In genomic region chr7:67184912-67185741, GRCh38 we compare ENCODE assay signal across 8 cellular contexts.
A peak's percentile ranks its signal among the peaks of the same experiment; 100 is the strongest.
DNase-seq lines count a peak whose midpoint lies in the region; ATAC-seq, FAIRE-seq and TF ChIP-seq lines count a peak whose summit lies in the region.
"Not testable (repeated sequence)": the region's sequence is repeated elsewhere in the genome, so short reads cannot be mapped to it uniquely, and the experiment has no call there.

No MANE protein-coding gene starts in this region.

- not testable (repeated sequence) for H3K4me3 ChIP-seq in bronchial epithelial cell (ENCODE audit: low read depth, low read length)

- ATAC-seq in GM18517 (IDR thresholded peaks at IDR 0.05; ENCODE audit: unreplicated experiment) (peak; percentile 25), GM21381 (IDR thresholded peaks at IDR 0.05; ENCODE audit: unreplicated experiment) (peak; percentile 36), HG02678 (IDR thresholded peaks at IDR 0.05; ENCODE audit: unreplicated experiment) (peak; percentile 32), HG03280 (IDR thresholded peaks at IDR 0.05; ENCODE audit: unreplicated experiment) (peak; percentile 10), WTC11 (peak; percentile 53; the same call in 1 of the 2 replicates)
- not testable (repeated sequence) for ATAC-seq in naive B cell (ENCODE audit: low read depth in 2 of 2)

- peaks cover 19% of the 10 kb centered on the region for H3K4me1 Mint-ChIP-seq in WTC11
- not testable (repeated sequence) for H3K4me1 Mint-ChIP-seq in naive B cell
- peaks cover 15% of the 10 kb centered on the region for H3K4me1 Mint-ChIP-seq in stimulated activated naive CD8-positive, alpha-beta T cell treated with anti-CD3 and anti-CD28 coated beads, Interleukin-15, Interleukin-2, amounts not matched to agents 100 ng/mL and 50 ng/mL, for 24 hours (ENCODE audit: low read depth)

- DNase-seq in WTC11 (ENCODE audit: low spot score); bronchial epithelial cell (ENCODE audit: low read depth); naive B cell: not testable (repeated sequence)

- H3K27ac Mint-ChIP-seq in WTC11: peak overlapping the region; percentile 53
- peak overlapping the region; percentile 25 to 78 (median 66) for H3K27ac Mint-ChIP-seq in naive B cell
- peak overlapping the region; percentile 6 for H3K27ac Mint-ChIP-seq in stimulated activated naive CD8-positive, alpha-beta T cell treated with anti-CD3 and anti-CD28 coated beads, Interleukin-15, Interleukin-2, amounts not matched to agents 100 ng/mL and 50 ng/mL, for 24 hours

- CTCF ChIA-PET in WTC11 (lab: Charles Lee): not testable (repeated sequence)

- H3K4me3 Mint-ChIP-seq in WTC11; stimulated activated naive CD8-positive, alpha-beta T cell treated with anti-CD3 and anti-CD28 coated beads, Interleukin-15, Interleukin-2, amounts not matched to agents 100 ng/mL and 50 ng/mL, for 24 hours: not testable (repeated sequence)
- peak overlapping the region in 1 of 8 donors; percentile 20 for H3K4me3 Mint-ChIP-seq in naive B cell

- H3K36me3 Mint-ChIP-seq in WTC11; naive B cell; stimulated activated naive CD8-positive, alpha-beta T cell treated with anti-CD3 and anti-CD28 coated beads, Interleukin-15, Interleukin-2, amounts not matched to agents 100 ng/mL and 50 ng/mL, for 24 hours (ENCODE audit: low read depth): not testable (repeated sequence)

- POLR2A ChIA-PET in WTC11 (lab: Charles Lee): not testable (repeated sequence)

- H3K9me3 Mint-ChIP-seq in WTC11; naive B cell; stimulated activated naive CD8-positive, alpha-beta T cell treated with anti-CD3 and anti-CD28 coated beads, Interleukin-15, Interleukin-2, amounts not matched to agents 100 ng/mL and 50 ng/mL, for 24 hours: not testable (repeated sequence)

- H3K27me3 ChIP-seq in bronchial epithelial cell (ENCODE audit: control insufficient read depth, insufficient read depth, low read length): not testable (repeated sequence)

- H3K27me3 Mint-ChIP-seq in WTC11 (ENCODE audit: low read depth); naive B cell; stimulated activated naive CD8-positive, alpha-beta T cell treated with anti-CD3 and anti-CD28 coated beads, Interleukin-15, Interleukin-2, amounts not matched to agents 100 ng/mL and 50 ng/mL, for 24 hours: not testable (repeated sequence)

- FAIRE-seq in bronchial epithelial cell (lab: Jason Lieb, UNC): peak; percentile 62

- not testable (repeated sequence) for TF ChIP-seq CTCF in WTC11 (IDR thresholded peaks at IDR 0.05); bronchial epithelial cell (IDR thresholded peaks at IDR 0.05; ENCODE audit: insufficient read depth, low read length, severe bottlenecking)

- not testable (repeated sequence) for H3K36me3 ChIP-seq in bronchial epithelial cell (ENCODE audit: control insufficient read depth, insufficient read depth, low read length)

Comparison
In these comparisons a context has a peak if more than half of its experiments do, and no peak if none do; other contexts are left out.
1. H3K27ac Mint-ChIP-seq: peak in every context shown above with its lines; median percentile 66 in naive B cell; 53 in WTC11; 6 in stimulated activated naive CD8-positive, alpha-beta T cell treated with anti-CD3 and anti-CD28 coated beads, Interleukin-15, Interleukin-2, amounts not matched to agents 100 ng/mL and 50 ng/mL, for 24 hours.